ENCODE assay signal across 8 cellular contexts in genomic region chr2:128473175-128474013, GRCh38.
DNase-seq lines count a peak whose midpoint lies in the region; ATAC-seq and TF ChIP-seq lines count a peak whose summit lies in the region.

No MANE protein-coding gene starts in this region.

- H3K27ac ChIP-seq in right atrium auricular region, result peak overlapping the region; percentile 28 to 49

- H3K4me1 ChIP-seq in right atrium auricular region, result peaks cover 0 to 20% of the 10 kb centered on the region in 2 donors

- no peaks in the 10 kb centered on the region for H3K27me3 ChIP-seq in right atrium auricular region

- H3K9me3 ChIP-seq in right atrium auricular region, result peaks cover 7 to 17% of the 10 kb centered on the region in 2 donors

- no peaks in the 10 kb centered on the region for H3K36me3 ChIP-seq in right atrium auricular region

- ATAC-seq in HG03280 (IDR thresholded peaks at IDR 0.05; ENCODE audit: unreplicated experiment), result peak; percentile 52

- H3K4me3 ChIP-seq in right atrium auricular region, result peak overlapping the region in 1 of 2 donors; percentile 31

- no peak for TF ChIP-seq CTCF in right atrium auricular region (IDR thresholded peaks at IDR 0.05)

- DNase-seq in activated T-cell treated with anti-CD3 and anti-CD28 coated beads for 48 hours (ENCODE audit: low read depth), result peak; percentile 57
- no peak for DNase-seq in activated T-cell treated with anti-CD3 and anti-CD28 coated beads for 4 hours
- peak in 2 of 3 experiments; percentile 31 to 46 for DNase-seq in activated CD8-positive, alpha-beta memory T cell treated with anti-CD3 and anti-CD28 coated beads for 48 hours (ENCODE audit: low read depth in 2 of 3, low spot score in 2 of 3)
- DNase-seq in right atrium auricular region (ENCODE audit: low spot score), result peak; percentile 64
- peak; percentile 10 for DNase-seq in stimulated activated CD4-positive, alpha-beta T cell treated with anti-CD3 and anti-CD28 coated beads, Interleukin-4, amount 100 ng/mL, for 1 hour
- DNase-seq in HuH-7.5 (ENCODE audit: low spot score), result no peak
- no peak for DNase-seq in kidney glomerular epithelial cell (lab: John Stamatoyannopoulos, UW)

Comparison
In these comparisons a context has a peak if more than half of its experiments do, and no peak if none do; other contexts are left out.
1. DNase-seq: peak in activated T-cell treated with anti-CD3 and anti-CD28 coated beads for 48 hours (single experiment), activated CD8-positive, alpha-beta memory T cell treated with anti-CD3 and anti-CD28 coated beads for 48 hours (2 of 3), right atrium auricular region (single experiment) and stimulated activated CD4-positive, alpha-beta T cell treated with anti-CD3 and anti-CD28 coated beads, Interleukin-4, amount 100 ng/mL, for 1 hour (single experiment); none in activated T-cell treated with anti-CD3 and anti-CD28 coated beads for 4 hours (single experiment), HuH-7.5 (single experiment) and kidney glomerular epithelial cell (single experiment).